17 cellular contexts compared by ENCODE assay signal in genomic region chr20:24109537-24109936, GRCh38.
DNase-seq lines count a peak whose midpoint lies in the region; ATAC-seq and TF ChIP-seq lines count a peak whose summit lies in the region.
"Had no signal": no experiment of that assay in that cellular context is flagged by ENCODE, and none has a peak within 500 bp of the region (broad histone marks: within the 10 kb centered on the region; RNA-seq: fewer than 3 reads in every experiment).

No MANE protein-coding gene starts in this region.

- CTCF ChIA-PET in PC-3 (lab: Charles Lee): no interaction called here

- H3K4me1 ChIP-seq in PC-3 (ENCODE audit: insufficient read depth, low read length) (peaks cover 50% of the 10 kb centered on the region), HAP-1 (no peaks in the 10 kb centered on the region)
- H3K4me1 ChIP-seq: gastroesophageal sphincter had no signal

- peaks cover 0 to 15% of the 10 kb centered on the region in 2 donors for H3K27me3 Mint-ChIP-seq in natural killer cell treated with Interleukin-12 subunit alpha and Interleukin-12 subunit beta and Interleukin-15 and Interleukin-18, amount 100 ng/mL, for 72 hours
- H3K27me3 Mint-ChIP-seq in natural killer cell (ENCODE audit: low read depth in 2 of 2): peaks cover 12 to 18% of the 10 kb centered on the region in 2 donors
- no peaks in the 10 kb centered on the region for H3K27me3 Mint-ChIP-seq in stimulated activated memory B cell treated with anti-CD40 and anti-IgM and Interleukin-4, amounts not matched to agents 10 μg/mL and 1 μg/mL and 100 μg/mL, for 72 hours

- H3K4me1 Mint-ChIP-seq in natural killer cell treated with Interleukin-12 subunit alpha and Interleukin-12 subunit beta and Interleukin-15 and Interleukin-18, amount 100 ng/mL, for 72 hours (ENCODE audit: low read depth in 2 of 2): peaks cover 3 to 21% of the 10 kb centered on the region in 2 donors
- no peaks in the 10 kb centered on the region for H3K4me1 Mint-ChIP-seq in natural killer cell
- H3K4me1 Mint-ChIP-seq in stimulated activated memory B cell treated with anti-CD40 and anti-IgM and Interleukin-4, amounts not matched to agents 10 μg/mL and 1 μg/mL and 100 μg/mL, for 72 hours: peaks cover 6% of the 10 kb centered on the region

- no peaks in the 10 kb centered on the region for H3K36me3 Mint-ChIP-seq in natural killer cell treated with Interleukin-12 subunit alpha and Interleukin-12 subunit beta and Interleukin-15 and Interleukin-18, amount 100 ng/mL, for 72 hours
- H3K36me3 Mint-ChIP-seq in natural killer cell: no peaks in the 10 kb centered on the region
- H3K36me3 Mint-ChIP-seq in stimulated activated memory B cell treated with anti-CD40 and anti-IgM and Interleukin-4, amounts not matched to agents 10 μg/mL and 1 μg/mL and 100 μg/mL, for 72 hours: no peaks in the 10 kb centered on the region

- no peaks in the 10 kb centered on the region for H3K9me3 Mint-ChIP-seq in natural killer cell treated with Interleukin-12 subunit alpha and Interleukin-12 subunit beta and Interleukin-15 and Interleukin-18, amount 100 ng/mL, for 72 hours
- H3K9me3 Mint-ChIP-seq in natural killer cell: no peaks in the 10 kb centered on the region
- H3K9me3 Mint-ChIP-seq in stimulated activated memory B cell treated with anti-CD40 and anti-IgM and Interleukin-4, amounts not matched to agents 10 μg/mL and 1 μg/mL and 100 μg/mL, for 72 hours: no peaks in the 10 kb centered on the region
- H3K9me3 Mint-ChIP-seq: dendritic cell treated with granulocyte-macrophage colony-stimulating factor and Interleukin-4, amounts not matched to agents 40 ng/mL and 50 ng/mL, for 4 days had no signal

- H3K9me2 ChIP-seq in PC-3 (replicated peaks; ENCODE audit: low read length): no peaks in the 10 kb centered on the region

- ATAC-seq in natural killer cell treated with Interleukin-12 subunit alpha and Interleukin-12 subunit beta and Interleukin-15 and Interleukin-18, amount 100 ng/mL, for 72 hours: peak in 1 of 2 donors; percentile 70
- no peak for ATAC-seq in natural killer cell
- ATAC-seq in GM21526 (IDR thresholded peaks at IDR 0.05; ENCODE audit: low FRiP score, unreplicated experiment): peak; percentile 70
- no peak for ATAC-seq in PC-3
- ATAC-seq in stimulated activated memory B cell treated with anti-CD40 and anti-IgM and Interleukin-4, amounts not matched to agents 10 μg/mL and 1 μg/mL and 100 μg/mL, for 72 hours: no peak
- no peak for ATAC-seq in activated CD4-positive, CD25-positive, alpha-beta regulatory T cell treated with anti-CD3 and anti-CD28 coated beads, Interleukin-2, amount 50 U/mL, for 24 hours
- ATAC-seq: gastroesophageal sphincter, right cardiac atrium had no signal

- no peak for DNase-seq in natural killer cell treated with Interleukin-12 subunit alpha and Interleukin-12 subunit beta and Interleukin-15 and Interleukin-18, amount 100 ng/mL, for 72 hours (ENCODE audit: low spot score)
- DNase-seq in natural killer cell (no peak), PC-3 (no peak), HAP-1 (ENCODE audit: low spot score in 2 of 2) (no peak), substantia nigra (lab: John Stamatoyannopoulos, UW) (no peak)
- DNase-seq: brain microvascular endothelial cell, NCI-H1436 treated with DMSO at 0.1 percent for 48 hours, right cardiac atrium had no signal

- H3F3A ChIP-seq in PC-3 (ENCODE audit: low read length, unreplicated experiment): no peaks in the 10 kb centered on the region

- H3K27me3 ChIP-seq in PC-3 (ENCODE audit: low read length) (no peaks in the 10 kb centered on the region), HAP-1 (ENCODE audit: low read depth) (no peaks in the 10 kb centered on the region)
- H3K27me3 ChIP-seq: brain microvascular endothelial cell had no signal

- H3K4me3 ChIP-seq in PC-3 (ENCODE audit: low read length) (peak overlapping the region; percentile 54), HAP-1 (no peak overlapping the region)
- H3K4me3 ChIP-seq: gastroesophageal sphincter had no signal

- TSS peak; percentile 39 for BruUV-seq in PC-3 (replicated peaks; lab: Mats Ljungman, UMichigan)

- peak overlapping the region in 1 of 2 donors; percentile 90 for H3K27ac Mint-ChIP-seq in natural killer cell treated with Interleukin-12 subunit alpha and Interleukin-12 subunit beta and Interleukin-15 and Interleukin-18, amount 100 ng/mL, for 72 hours
- no peak overlapping the region for H3K27ac Mint-ChIP-seq in natural killer cell
- H3K27ac Mint-ChIP-seq in stimulated activated memory B cell treated with anti-CD40 and anti-IgM and Interleukin-4, amounts not matched to agents 10 μg/mL and 1 μg/mL and 100 μg/mL, for 72 hours: no peak overlapping the region
- H3K27ac Mint-ChIP-seq: activated naive CD8-positive, alpha-beta T cell; dendritic cell treated with granulocyte-macrophage colony-stimulating factor and Interleukin-4, amounts not matched to agents 40 ng/mL and 50 ng/mL, for 4 days had no signal

- H3K4me3 Mint-ChIP-seq in natural killer cell treated with Interleukin-12 subunit alpha and Interleukin-12 subunit beta and Interleukin-15 and Interleukin-18, amount 100 ng/mL, for 72 hours: peak overlapping the region; percentile 77
- H3K4me3 Mint-ChIP-seq in natural killer cell: no peak overlapping the region
- peak overlapping the region; percentile 62 for H3K4me3 Mint-ChIP-seq in stimulated activated memory B cell treated with anti-CD40 and anti-IgM and Interleukin-4, amounts not matched to agents 10 μg/mL and 1 μg/mL and 100 μg/mL, for 72 hours
- H3K4me3 Mint-ChIP-seq: activated naive CD8-positive, alpha-beta T cell; dendritic cell treated with granulocyte-macrophage colony-stimulating factor and Interleukin-4, amounts not matched to agents 40 ng/mL and 50 ng/mL, for 4 days had no signal

- POLR2A ChIA-PET in PC-3 (lab: Charles Lee; ENCODE audit: unreplicated experiment): no interaction called here

- H3K9ac ChIP-seq in PC-3 (ENCODE audit: low read length): peak overlapping the region; percentile 62

- intact Hi-C loops in natural killer cell (cut with micrococcal nuclease): no loop called here
- intact Hi-C loops in PC-3 (cut with micrococcal nuclease): no loop called here

- TF ChIP-seq CTCF in natural killer cell (IDR thresholded peaks at IDR 0.05): no peak
- no peak for TF ChIP-seq CTCF in PC-3 (conservative IDR thresholded peaks at IDR 0.05; ENCODE audit: low read depth, low read length)

- H3K4me2 ChIP-seq in PC-3 (ENCODE audit: low read length): peak overlapping the region; percentile 70

- in situ Hi-C loops in HAP-1 (cut with MboI; ENCODE audit: low sequenced_read_pairs): no loop called here

- H3K27ac ChIP-seq in PC-3 (ENCODE audit: low read length) (peak overlapping the region; percentile 59), substantia nigra (ENCODE audit: low read depth, low read length, poor library complexity, severe bottlenecking) (no peak overlapping the region)
- H3K27ac ChIP-seq: brain microvascular endothelial cell, epithelial cell of prostate, gastroesophageal sphincter, RWPE1, VCaP had no signal

- no peaks in the 10 kb centered on the region for H4K20me1 ChIP-seq in PC-3 (ENCODE audit: low read length)

- peaks cover 56% of the 10 kb centered on the region for H3K79me2 ChIP-seq in PC-3 (ENCODE audit: low read length)

- peak overlapping the region; percentile 58 for H2AFZ ChIP-seq in PC-3 (ENCODE audit: low read length)

- no peaks in the 10 kb centered on the region for H3K9me3 ChIP-seq in PC-3 (ENCODE audit: low read length)
- no peaks in the 10 kb centered on the region for H3K9me3 ChIP-seq in HAP-1
- H3K9me3 ChIP-seq: gastroesophageal sphincter had no signal

- H3K36me3 ChIP-seq in PC-3 (ENCODE audit: low read depth, low read length) (no peaks in the 10 kb centered on the region), HAP-1 (replicated peaks) (no peaks in the 10 kb centered on the region)
- H3K36me3 ChIP-seq: brain microvascular endothelial cell, gastroesophageal sphincter had no signal
